12 cellular contexts compared by ENCODE assay signal in the genomic region with DNA sequence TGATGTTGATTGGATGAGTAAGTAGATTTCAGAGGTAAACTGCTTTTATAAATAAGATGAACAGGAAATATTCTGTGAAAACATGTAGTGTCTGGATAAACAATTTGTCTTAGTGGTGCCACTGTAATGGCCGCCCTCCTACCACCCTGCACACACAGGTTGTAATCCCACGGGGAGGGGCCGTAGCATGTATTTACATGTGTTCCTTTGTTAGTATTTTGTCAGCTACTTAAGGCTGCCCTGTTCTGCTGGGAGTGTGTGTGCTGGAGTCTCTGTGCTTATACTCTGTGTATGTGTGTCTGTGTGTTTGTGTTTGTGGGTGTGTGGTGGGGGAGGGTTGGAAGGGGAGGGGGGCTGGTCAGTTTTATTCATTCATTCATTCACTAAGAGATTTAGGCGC. TPM values are rescaled to one million over a fixed set of nuclear protein-coding genes. Genes with fewer than 3 reads are reported as not detected.
DNase-seq lines count a peak whose midpoint lies in the region; ATAC-seq, FAIRE-seq and TF ChIP-seq lines count a peak whose summit lies in the region.
"Had no signal": no experiment of that assay in that cellular context is flagged by ENCODE, and none has a peak within 500 bp of the region (broad histone marks: within the 10 kb centered on the region; RNA-seq: fewer than 3 reads in every experiment).

No MANE protein-coding gene starts in this region.

- FAIRE-seq in urothelium cell line (lab: Jason Lieb, UNC), result no peak

- H3K9ac ChIP-seq in stomach smooth muscle (ENCODE audit: low read length in 2 of 2), result no peak overlapping the region

- no peaks in the 10 kb centered on the region for H3K9me3 Mint-ChIP-seq in activated T-cell treated with anti-CD3 and anti-CD28 coated beads, Interleukin-2, amount 50 U/mL, for 72 hours
- H3K9me3 Mint-ChIP-seq in activated T-cell treated with anti-CD3 and anti-CD28 coated beads, Interleukin-2, amount 50 U/mL, for 4 hours, result no peaks in the 10 kb centered on the region

- peak overlapping the region; percentile 12 to 96 for H3K4me3 ChIP-seq in foreskin fibroblast (ENCODE audit: low read depth in 1 of 2, low read length in 2 of 2)
- peak overlapping the region in 1 of 2 donors; percentile 36 for H3K4me3 ChIP-seq in stomach smooth muscle (ENCODE audit: low read length in 2 of 2)
- H3K4me3 ChIP-seq: upper lobe of left lung had no signal

- H3K4me3 Mint-ChIP-seq in activated T-cell treated with anti-CD3 and anti-CD28 coated beads, Interleukin-2, amount 50 U/mL, for 72 hours, result peak overlapping the region; percentile 54 to 74
- no peak overlapping the region for H3K4me3 Mint-ChIP-seq in activated T-cell treated with anti-CD3 and anti-CD28 coated beads, Interleukin-2, amount 50 U/mL, for 4 hours

- no peaks in the 10 kb centered on the region for H3K36me3 ChIP-seq in stomach smooth muscle (ENCODE audit: control insufficient read depth in 2 of 2, insufficient read depth in 2 of 2, low read length in 2 of 2)
- H3K36me3 ChIP-seq: upper lobe of left lung had no signal

- peaks cover 3 to 6% of the 10 kb centered on the region in 2 donors for H3K36me3 Mint-ChIP-seq in activated T-cell treated with anti-CD3 and anti-CD28 coated beads, Interleukin-2, amount 50 U/mL, for 72 hours (ENCODE audit: insufficient read depth in 2 of 2)
- no peaks in the 10 kb centered on the region for H3K36me3 Mint-ChIP-seq in activated T-cell treated with anti-CD3 and anti-CD28 coated beads, Interleukin-2, amount 50 U/mL, for 4 hours (ENCODE audit: insufficient read depth)

- ATAC-seq in activated T-cell treated with anti-CD3 and anti-CD28 coated beads, Interleukin-2, amount 50 U/mL, for 72 hours (replicated peaks in 1 of 2), result no peak
- no peak for ATAC-seq in activated T-cell treated with anti-CD3 and anti-CD28 coated beads, Interleukin-2, amount 50 U/mL, for 4 hours
- ATAC-seq in GM21526 (IDR thresholded peaks at IDR 0.05; ENCODE audit: low FRiP score, unreplicated experiment), result no peak

- H3K27me3 ChIP-seq in stomach smooth muscle (ENCODE audit: control insufficient read depth in 1 of 2, insufficient read depth in 2 of 2, low read length in 2 of 2), result no peaks in the 10 kb centered on the region
- H3K27me3 ChIP-seq: upper lobe of left lung had no signal

- H3K27ac Mint-ChIP-seq in activated T-cell treated with anti-CD3 and anti-CD28 coated beads, Interleukin-2, amount 50 U/mL, for 72 hours, result peak overlapping the region; percentile 77

- H3K4me1 Mint-ChIP-seq in activated T-cell treated with anti-CD3 and anti-CD28 coated beads, Interleukin-2, amount 50 U/mL, for 72 hours (ENCODE audit: low read depth), result peaks cover 77% of the 10 kb centered on the region
- peaks cover 75% of the 10 kb centered on the region for H3K4me1 Mint-ChIP-seq in activated T-cell treated with anti-CD3 and anti-CD28 coated beads, Interleukin-2, amount 50 U/mL, for 4 hours (ENCODE audit: low read depth)

- peak overlapping the region; percentile 70 for H3K27ac ChIP-seq in stomach smooth muscle (ENCODE audit: low read length)
- H3K27ac ChIP-seq: C4-2B had no signal

- peaks cover 29% of the 10 kb centered on the region for H3K4me1 ChIP-seq in stomach smooth muscle (ENCODE audit: control insufficient read depth, insufficient read depth, low read length)

- no peaks in the 10 kb centered on the region for H3K27me3 Mint-ChIP-seq in activated T-cell treated with anti-CD3 and anti-CD28 coated beads, Interleukin-2, amount 50 U/mL, for 72 hours (ENCODE audit: low read depth)
- no peaks in the 10 kb centered on the region for H3K27me3 Mint-ChIP-seq in activated T-cell treated with anti-CD3 and anti-CD28 coated beads, Interleukin-2, amount 50 U/mL, for 4 hours (ENCODE audit: low read depth)

- no peak for TF ChIP-seq CTCF in foreskin fibroblast (IDR thresholded peaks at IDR 0.05; ENCODE audit: low read depth, low read length)

- no peaks in the 10 kb centered on the region for H3K9me3 ChIP-seq in stomach smooth muscle (ENCODE audit: control insufficient read depth in 2 of 2, low read length in 2 of 2)
- H3K9me3 ChIP-seq: upper lobe of left lung had no signal

- no peak for DNase-seq in activated T-cell treated with anti-CD3 and anti-CD28 coated beads, Interleukin-2, amount 50 U/mL, for 72 hours
- DNase-seq in activated T-cell treated with anti-CD3 and anti-CD28 coated beads, Interleukin-2, amount 50 U/mL, for 4 hours, result no peak
- peak; percentile 93 for DNase-seq in NCI-H69 (lab: John Stamatoyannopoulos, UW)
- DNase-seq in foreskin fibroblast, result peak in 1 of 2 donors; percentile 40
- no peak for DNase-seq in urothelium cell line (ENCODE audit: low spot score)
- DNase-seq in central memory CD4-positive, alpha-beta T cell, result no peak
- DNase-seq: posterior cingulate gyrus, SW 1271, upper lobe of left lung had no signal

RNA-seq across cellular contexts. Expression of gene TSHZ1, which starts 5.1 kb away (rescaled TPM):
- total RNA-seq in activated T-cell treated with anti-CD3 and anti-CD28 coated beads, Interleukin-2, amount 50 U/mL, for 72 hours, result 10 to 100 TPM; 18.1 to 19.2 TPM
- 10 to 100 TPM; 10.8 to 13.6 (median 12.5) TPM for total RNA-seq in activated T-cell treated with anti-CD3 and anti-CD28 coated beads, Interleukin-2, amount 50 U/mL, for 4 hours

RNA-seq across cellular contexts. Expression of gene PTGR3, which starts 6.7 kb away (rescaled TPM):
- 10 to 100 TPM; 40.4 to 41.8 TPM for total RNA-seq in activated T-cell treated with anti-CD3 and anti-CD28 coated beads, Interleukin-2, amount 50 U/mL, for 72 hours
- total RNA-seq in activated T-cell treated with anti-CD3 and anti-CD28 coated beads, Interleukin-2, amount 50 U/mL, for 4 hours, result 10 to 100 TPM in 1 of 3 donors, 1 to 10 TPM in 2; 8.9 to 12.8 (median 9.2) TPM
